10 cellular contexts compared by ENCODE assay signal in the genomic region with DNA sequence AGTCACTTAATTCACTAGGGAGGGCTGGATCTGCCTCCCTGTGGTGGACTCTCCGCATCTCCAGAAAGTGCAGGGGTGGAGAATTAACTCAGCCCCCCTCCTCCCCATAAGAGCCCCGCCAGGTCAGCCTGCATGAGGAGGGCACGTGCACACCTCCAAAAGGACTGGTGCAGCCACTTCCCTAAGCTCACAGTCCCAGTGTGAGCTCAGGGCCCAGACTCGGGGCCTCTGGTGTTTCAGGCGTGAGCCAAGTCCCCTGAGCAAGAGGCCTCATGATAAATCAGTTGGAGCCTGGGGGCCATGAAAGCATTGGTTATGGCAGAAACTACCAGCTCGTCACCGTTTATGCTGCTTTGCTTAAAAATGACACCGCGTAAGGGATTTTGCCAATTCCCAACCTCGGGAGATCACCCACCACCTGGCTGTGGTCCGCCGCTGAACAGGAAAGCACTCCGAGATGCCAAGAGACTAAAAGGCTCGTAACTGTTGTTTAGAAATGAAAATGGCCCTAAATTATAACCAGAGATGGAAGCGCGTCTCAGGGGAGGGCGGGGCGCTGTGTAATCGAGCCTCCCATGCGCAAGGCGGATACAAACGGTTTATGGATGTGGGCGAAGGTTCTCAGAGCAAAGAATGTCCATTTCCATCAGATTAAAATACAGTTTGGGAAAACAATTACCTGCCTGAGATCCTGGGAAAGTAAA.
A peak's percentile ranks its signal among the peaks of the same experiment; 100 is the strongest.
DNase-seq lines count a peak whose midpoint lies in the region; ATAC-seq and TF ChIP-seq lines count a peak whose summit lies in the region.
"Had no signal": no experiment of that assay in that cellular context is flagged by ENCODE, and none has a peak within 500 bp of the region (broad histone marks: within the 10 kb centered on the region; RNA-seq: fewer than 3 reads in every experiment).

No MANE protein-coding gene starts in this region.

- H3K4me3 ChIP-seq in BE2C (ENCODE audit: low read depth, low read length) = peak overlapping the region; percentile 46
- peak overlapping the region; percentile 34 to 42 for H3K4me3 ChIP-seq in duodenal mucosa (ENCODE audit: low read depth in 1 of 2, low read length in 2 of 2)
- H3K4me3 ChIP-seq in ovary = peak overlapping the region; percentile 17
- H3K4me3 ChIP-seq in esophagus muscularis mucosa = no peak overlapping the region
- H3K4me3 ChIP-seq: SJSA1 had no signal

- no peak for TF ChIP-seq CTCF in BE2C (IDR thresholded peaks at IDR 0.05; ENCODE audit: low read depth, low read length)
- no peak for TF ChIP-seq CTCF in ovary (IDR thresholded peaks at IDR 0.05)
- no peak for TF ChIP-seq CTCF in esophagus muscularis mucosa (IDR thresholded peaks at IDR 0.05)

- DNase-seq in BE2C = peak; percentile 47
- DNase-seq in NCI-H1436 treated with DMSO at 0.1 percent for 48 hours (lab: John Stamatoyannopoulos, UW) = peak; percentile 50
- peak in 1 of 5 donors; percentile 28 for DNase-seq in ovary
- no peak for DNase-seq in activated CD4-positive, alpha-beta T cell treated with anti-CD3 and anti-CD28 coated beads, Interleukin-2, amount 50 U/mL, for 1 hour
- DNase-seq in esophagus muscularis mucosa (ENCODE audit: extremely low spot score) = no peak
- DNase-seq: KG1 had no signal

- 69 to 84% (median 71%) methylated on average over 23 of the region's 23 CpGs for WGBS in ovary, 3 donors
- WGBS in esophagus muscularis mucosa = 77% methylated on average over 21 of the region's 23 CpGs

- H3K4me1 ChIP-seq in BE2C (no peaks in the 10 kb centered on the region), duodenal mucosa (ENCODE audit: control insufficient read depth in 1 of 2, insufficient read depth in 2 of 2, low read length in 2 of 2) (peaks cover 42 to 50% of the 10 kb centered on the region in 2 donors), ovary (ENCODE audit: insufficient read depth) (peaks cover 9% of the 10 kb centered on the region), esophagus muscularis mucosa (peaks cover 24 to 56% (median 51%) of the 10 kb centered on the region in 4 donors)
- H3K4me1 ChIP-seq: SJSA1 had no signal

- no peak for TF ChIP-seq EP300 in ovary (IDR thresholded peaks at IDR 0.05)
- TF ChIP-seq EP300 in esophagus muscularis mucosa (IDR thresholded peaks at IDR 0.05) = no peak

- H3K9me3 ChIP-seq in BE2C (no peaks in the 10 kb centered on the region), duodenal mucosa (ENCODE audit: control insufficient read depth in 1 of 2, low read length in 2 of 2) (no peaks in the 10 kb centered on the region), ovary (no peaks in the 10 kb centered on the region), esophagus muscularis mucosa (no peaks in the 10 kb centered on the region)
- H3K9me3 ChIP-seq: SJSA1 had no signal

- H3K36me3 ChIP-seq in BE2C = no peaks in the 10 kb centered on the region
- no peaks in the 10 kb centered on the region for H3K36me3 ChIP-seq in duodenal mucosa (ENCODE audit: control insufficient read depth in 1 of 2, insufficient read depth in 2 of 2, low read length in 2 of 2)
- H3K36me3 ChIP-seq in ovary = no peaks in the 10 kb centered on the region
- H3K36me3 ChIP-seq in esophagus muscularis mucosa = no peaks in the 10 kb centered on the region
- H3K36me3 ChIP-seq: SJSA1 had no signal

- TF ChIP-seq POLR2A in ovary (IDR thresholded peaks at IDR 0.05) (no peak), esophagus muscularis mucosa (IDR thresholded peaks at IDR 0.05; ENCODE audit: low read depth) (no peak)

- H3K9ac ChIP-seq in duodenal mucosa (ENCODE audit: low read depth in 1 of 2, low read length in 2 of 2) = no peak overlapping the region

- ATAC-seq in GM21367 (IDR thresholded peaks at IDR 0.05; ENCODE audit: unreplicated experiment) = no peak
- ATAC-seq in HG03280 (IDR thresholded peaks at IDR 0.05; ENCODE audit: unreplicated experiment) = no peak

- no peaks in the 10 kb centered on the region for H3K27me3 ChIP-seq in BE2C
- no peaks in the 10 kb centered on the region for H3K27me3 ChIP-seq in duodenal mucosa (ENCODE audit: control insufficient read depth in 1 of 2, insufficient read depth in 2 of 2, low read length in 2 of 2)
- no peaks in the 10 kb centered on the region for H3K27me3 ChIP-seq in ovary
- H3K27me3 ChIP-seq in esophagus muscularis mucosa = no peaks in the 10 kb centered on the region
- H3K27me3 ChIP-seq: SJSA1 had no signal

- intact Hi-C loops in ovary (cut with DNase I) (no loop called here), esophagus muscularis mucosa (cut with DNase I) (loop anchor here (5.0 kb wide), 1 partner anchor 46 kb away; no protein-coding TSS in a partner anchor)

- H3K27ac ChIP-seq in duodenal mucosa (ENCODE audit: low read depth, low read length) (peak overlapping the region; percentile 15), ovary (peak overlapping the region; percentile 8 to 23), esophagus muscularis mucosa (replicated peaks in 1 of 4) (peak overlapping the region in 1 of 4 donors; percentile 30)
- H3K27ac ChIP-seq: SJSA1 had no signal

Comparison
In these comparisons a context has a peak if more than half of its experiments do, and no peak if none do; other contexts are left out.
1. DNase-seq: peak in BE2C (single experiment) and NCI-H1436 treated with DMSO at 0.1 percent for 48 hours (single experiment); none in activated CD4-positive, alpha-beta T cell treated with anti-CD3 and anti-CD28 coated beads, Interleukin-2, amount 50 U/mL, for 1 hour (single experiment) and esophagus muscularis mucosa (single experiment).
2. H3K4me3 ChIP-seq: peak in BE2C (single experiment), duodenal mucosa (2 of 2) and ovary (single experiment); none in esophagus muscularis mucosa (0 of 4).